1 cellular context compared by ENCODE assay signal in the genomic region with DNA sequence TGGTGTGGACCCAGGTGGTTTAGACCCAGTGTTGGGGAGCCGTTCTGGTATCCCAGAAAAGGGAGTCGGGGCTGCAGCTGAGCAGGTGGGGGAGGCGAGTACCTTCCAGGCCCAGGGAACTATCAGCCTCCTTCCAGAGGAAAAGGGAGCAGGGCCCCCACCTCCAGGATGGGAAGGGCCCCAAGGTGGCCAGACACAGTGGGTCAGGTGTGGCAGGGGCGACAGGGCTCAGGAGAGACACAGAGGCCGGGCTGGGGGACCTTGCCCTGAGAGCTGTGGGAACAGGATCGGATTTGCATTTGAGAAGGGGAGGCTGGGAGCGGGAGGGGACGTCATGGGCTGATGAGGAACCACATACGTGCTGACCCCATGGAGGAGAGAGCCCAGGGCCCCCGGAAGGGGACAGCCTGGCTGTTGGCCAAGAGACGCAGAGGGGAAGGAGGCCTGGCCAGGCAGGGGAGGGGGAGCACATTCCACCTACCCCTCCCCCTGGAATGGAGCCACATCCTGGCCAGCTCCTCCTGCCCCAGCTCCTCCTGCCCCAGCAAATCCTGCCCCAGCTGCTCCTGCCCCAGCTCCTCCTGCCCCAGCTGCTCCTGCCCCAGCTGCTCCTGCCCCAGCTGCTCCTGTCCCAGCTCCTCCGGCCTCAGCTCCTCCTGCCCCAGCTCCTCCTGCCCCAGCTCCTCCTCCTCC.
TF ChIP-seq lines count a peak whose summit lies in the region.

No MANE protein-coding gene starts in this region.

TF ChIP-seq in HepG2, 621 proteins besides CTCF, POLR2A, EP300 and RAD21 (continued from another document and continues in another):
- TF ChIP-seq, protein P1, sequence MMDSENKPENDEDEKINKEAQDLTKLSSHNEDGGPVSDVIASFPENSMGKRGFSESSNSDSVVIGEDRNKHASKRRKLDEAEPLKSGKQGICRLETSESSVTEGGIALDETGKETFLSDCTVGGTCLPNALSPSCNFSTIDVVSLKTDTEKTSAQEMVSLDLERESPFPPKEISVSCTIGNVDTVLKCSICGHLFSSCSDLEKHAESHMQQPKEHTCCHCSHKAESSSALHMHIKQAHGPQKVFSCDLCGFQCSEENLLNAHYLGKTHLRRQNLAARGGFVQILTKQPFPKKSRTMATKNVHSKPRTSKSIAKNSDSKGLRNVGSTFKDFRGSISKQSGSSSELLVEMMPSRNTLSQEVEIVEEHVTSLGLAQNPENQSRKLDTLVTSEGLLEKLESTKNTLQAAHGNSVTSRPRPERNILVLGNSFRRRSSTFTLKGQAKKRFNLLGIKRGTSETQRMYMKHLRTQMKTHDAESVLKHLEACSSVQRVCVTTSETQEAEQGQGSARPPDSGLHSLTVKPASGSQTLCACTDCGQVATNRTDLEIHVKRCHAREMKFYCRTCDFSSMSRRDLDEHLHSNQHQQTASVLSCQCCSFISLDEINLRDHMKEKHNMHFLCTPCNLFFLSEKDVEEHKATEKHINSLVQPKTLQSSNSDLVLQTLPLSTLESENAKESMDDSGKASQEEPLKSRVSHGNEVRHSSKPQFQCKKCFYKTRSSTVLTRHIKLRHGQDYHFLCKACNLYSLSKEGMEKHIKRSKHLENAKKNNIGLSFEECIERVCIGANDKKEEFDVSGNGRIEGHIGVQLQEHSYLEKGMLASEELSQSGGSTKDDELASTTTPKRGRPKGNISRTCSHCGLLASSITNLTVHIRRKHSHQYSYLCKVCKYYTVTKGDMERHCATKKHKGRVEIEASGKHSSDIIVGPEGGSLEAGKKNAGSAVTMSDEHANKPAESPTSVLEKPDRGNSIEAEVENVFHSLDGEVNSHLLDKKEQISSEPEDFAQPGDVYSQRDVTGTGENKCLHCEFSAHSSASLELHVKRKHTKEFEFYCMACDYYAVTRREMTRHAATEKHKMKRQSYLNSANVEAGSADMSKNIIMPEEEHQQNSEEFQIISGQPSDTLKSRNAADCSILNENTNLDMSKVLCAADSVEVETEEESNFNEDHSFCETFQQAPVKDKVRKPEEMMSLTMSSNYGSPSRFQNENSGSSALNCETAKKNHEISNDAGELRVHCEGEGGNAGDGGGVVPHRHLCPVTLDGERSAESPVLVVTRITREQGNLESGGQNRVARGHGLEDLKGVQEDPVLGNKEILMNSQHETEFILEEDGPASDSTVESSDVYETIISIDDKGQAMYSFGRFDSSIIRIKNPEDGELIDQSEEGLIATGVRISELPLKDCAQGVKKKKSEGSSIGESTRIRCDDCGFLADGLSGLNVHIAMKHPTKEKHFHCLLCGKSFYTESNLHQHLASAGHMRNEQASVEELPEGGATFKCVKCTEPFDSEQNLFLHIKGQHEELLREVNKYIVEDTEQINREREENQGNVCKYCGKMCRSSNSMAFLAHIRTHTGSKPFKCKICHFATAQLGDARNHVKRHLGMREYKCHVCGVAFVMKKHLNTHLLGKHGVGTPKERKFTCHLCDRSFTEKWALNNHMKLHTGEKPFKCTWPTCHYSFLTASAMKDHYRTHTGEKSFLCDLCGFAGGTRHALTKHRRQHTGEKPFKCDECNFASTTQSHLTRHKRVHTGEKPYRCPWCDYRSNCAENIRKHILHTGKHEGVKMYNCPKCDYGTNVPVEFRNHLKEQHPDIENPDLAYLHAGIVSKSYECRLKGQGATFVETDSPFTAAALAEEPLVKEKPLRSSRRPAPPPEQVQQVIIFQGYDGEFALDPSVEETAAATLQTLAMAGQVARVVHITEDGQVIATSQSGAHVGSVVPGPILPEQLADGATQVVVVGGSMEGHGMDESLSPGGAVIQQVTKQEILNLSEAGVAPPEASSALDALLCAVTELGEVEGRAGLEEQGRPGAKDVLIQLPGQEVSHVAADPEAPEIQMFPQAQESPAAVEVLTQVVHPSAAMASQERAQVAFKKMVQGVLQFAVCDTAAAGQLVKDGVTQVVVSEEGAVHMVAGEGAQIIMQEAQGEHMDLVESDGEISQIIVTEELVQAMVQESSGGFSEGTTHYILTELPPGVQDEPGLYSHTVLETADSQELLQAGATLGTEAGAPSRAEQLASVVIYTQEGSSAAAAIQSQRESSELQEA (CRISPR knock-in tag; IDR thresholded peaks at IDR 0.05; ENCODE audit: not compliant biosample characterization) = no peak
- TF ChIP-seq ATRX (CRISPR knock-in tag; IDR thresholded peaks at IDR 0.05; ENCODE audit: borderline replicate concordance) (no peak), ZNF75D (CRISPR knock-in tag; IDR thresholded peaks at IDR 0.05; ENCODE audit: borderline replicate concordance) (no peak), PCBP2 (optimal IDR thresholded peaks at IDR 0.05; ENCODE audit: low read depth, low read length, poor library complexity, severe bottlenecking) (no peak), BORCS8-MEF2B (CRISPR knock-in tag; IDR thresholded peaks at IDR 0.05) (no peak), NAIF1 (CRISPR knock-in tag; IDR thresholded peaks at IDR 0.05; ENCODE audit: borderline replicate concordance) (peak; percentile 52; the same call in 1 of the 2 replicates), GLI4 (CRISPR knock-in tag; IDR thresholded peaks at IDR 0.05; ENCODE audit: borderline replicate concordance) (no peak), SALL2 (CRISPR knock-in tag; IDR thresholded peaks at IDR 0.05) (no peak), MEIS1 (CRISPR knock-in tag; IDR thresholded peaks at IDR 0.05; ENCODE audit: borderline replicate concordance) (peak; percentile 86), JUN (CRISPR knock-in tag; IDR thresholded peaks at IDR 0.05) (no peak), ZNF225 (CRISPR knock-in tag; IDR thresholded peaks at IDR 0.05) (no peak), SP1 (IDR thresholded peaks at IDR 0.05) (no peak), SP1 (CRISPR knock-in tag; IDR thresholded peaks at IDR 0.05) (0 out of 2 replicates have a peak, but pooled peaks have one; percentile 26), ZNF792 (CRISPR knock-in tag; IDR thresholded peaks at IDR 0.05) (peak; percentile 67; the same call in 1 of the 2 replicates), GATAD2A (CRISPR knock-in tag; IDR thresholded peaks at IDR 0.05) (peak; percentile 79), ZFP36L1 (CRISPR knock-in tag; IDR thresholded peaks at IDR 0.05) (no peak), NR2F1 (CRISPR knock-in tag; IDR thresholded peaks at IDR 0.05) (peak in 1 of 2 experiments; percentile 47; a peak in 1 of 4 replicates), IKZF4 (CRISPR knock-in tag; IDR thresholded peaks at IDR 0.05; ENCODE audit: borderline replicate concordance, low read depth, not compliant biosample characterization) (no peak), BHLHE40 (IDR thresholded peaks at IDR 0.05; ENCODE audit: low read length) (no peak), ZNF33B (CRISPR knock-in tag; IDR thresholded peaks at IDR 0.05) (no peak), POLR2AphosphoS5 (IDR thresholded peaks at IDR 0.05; ENCODE audit: low read depth, low read length) (peak; percentile 76), RCOR2 (CRISPR knock-in tag; IDR thresholded peaks at IDR 0.05) (peak; percentile 58; the same call in 1 of the 2 replicates), ZNF670 (CRISPR knock-in tag; IDR thresholded peaks at IDR 0.05; ENCODE audit: borderline replicate concordance) (peak; percentile 59), NFKBIZ (CRISPR knock-in tag; IDR thresholded peaks at IDR 0.05) (no peak), KLF15 (CRISPR knock-in tag; IDR thresholded peaks at IDR 0.05; ENCODE audit: borderline replicate concordance) (no peak), ZNF460 (CRISPR knock-in tag; IDR thresholded peaks at IDR 0.05; ENCODE audit: borderline replicate concordance) (no peak), SMAD9 (CRISPR knock-in tag; IDR thresholded peaks at IDR 0.05) (no peak), RFX5 (IDR thresholded peaks at IDR 0.05; ENCODE audit: low read depth, low read length) (no peak), PRMT3 (CRISPR knock-in tag; IDR thresholded peaks at IDR 0.05; ENCODE audit: borderline replicate concordance, low read depth) (no peak), ZNF589 (CRISPR knock-in tag; conservative IDR thresholded peaks at IDR 0.05) (no peak), KAT8 (CRISPR knock-in tag; IDR thresholded peaks at IDR 0.05) (peak; percentile 78), SMC3 (IDR thresholded peaks at IDR 0.05; ENCODE audit: low read length) (no peak), ZNF205 (CRISPR knock-in tag; IDR thresholded peaks at IDR 0.05) (no peak), ARHGAP35 (CRISPR knock-in tag; IDR thresholded peaks at IDR 0.05; ENCODE audit: borderline replicate concordance) (no peak; the same call in 1 of the 2 replicates)
- TF ChIP-seq, protein P2, sequence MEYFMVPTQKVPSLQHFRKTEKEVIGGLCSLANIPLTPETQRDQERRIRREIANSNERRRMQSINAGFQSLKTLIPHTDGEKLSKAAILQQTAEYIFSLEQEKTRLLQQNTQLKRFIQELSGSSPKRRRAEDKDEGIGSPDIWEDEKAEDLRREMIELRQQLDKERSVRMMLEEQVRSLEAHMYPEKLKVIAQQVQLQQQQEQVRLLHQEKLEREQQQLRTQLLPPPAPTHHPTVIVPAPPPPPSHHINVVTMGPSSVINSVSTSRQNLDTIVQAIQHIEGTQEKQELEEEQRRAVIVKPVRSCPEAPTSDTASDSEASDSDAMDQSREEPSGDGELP (IDR thresholded peaks at IDR 0.05; ENCODE audit: borderline replicate concordance, low read depth) = peak; percentile 66; the same call in 1 of the 2 replicates
- TF ChIP-seq, protein P3, sequence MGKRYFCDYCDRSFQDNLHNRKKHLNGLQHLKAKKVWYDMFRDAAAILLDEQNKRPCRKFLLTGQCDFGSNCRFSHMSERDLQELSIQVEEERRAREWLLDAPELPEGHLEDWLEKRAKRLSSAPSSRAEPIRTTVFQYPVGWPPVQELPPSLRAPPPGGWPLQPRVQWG (CRISPR knock-in tag; IDR thresholded peaks at IDR 0.05; ENCODE audit: borderline replicate concordance, low read depth) = no peak
- TF ChIP-seq, protein P4, sequence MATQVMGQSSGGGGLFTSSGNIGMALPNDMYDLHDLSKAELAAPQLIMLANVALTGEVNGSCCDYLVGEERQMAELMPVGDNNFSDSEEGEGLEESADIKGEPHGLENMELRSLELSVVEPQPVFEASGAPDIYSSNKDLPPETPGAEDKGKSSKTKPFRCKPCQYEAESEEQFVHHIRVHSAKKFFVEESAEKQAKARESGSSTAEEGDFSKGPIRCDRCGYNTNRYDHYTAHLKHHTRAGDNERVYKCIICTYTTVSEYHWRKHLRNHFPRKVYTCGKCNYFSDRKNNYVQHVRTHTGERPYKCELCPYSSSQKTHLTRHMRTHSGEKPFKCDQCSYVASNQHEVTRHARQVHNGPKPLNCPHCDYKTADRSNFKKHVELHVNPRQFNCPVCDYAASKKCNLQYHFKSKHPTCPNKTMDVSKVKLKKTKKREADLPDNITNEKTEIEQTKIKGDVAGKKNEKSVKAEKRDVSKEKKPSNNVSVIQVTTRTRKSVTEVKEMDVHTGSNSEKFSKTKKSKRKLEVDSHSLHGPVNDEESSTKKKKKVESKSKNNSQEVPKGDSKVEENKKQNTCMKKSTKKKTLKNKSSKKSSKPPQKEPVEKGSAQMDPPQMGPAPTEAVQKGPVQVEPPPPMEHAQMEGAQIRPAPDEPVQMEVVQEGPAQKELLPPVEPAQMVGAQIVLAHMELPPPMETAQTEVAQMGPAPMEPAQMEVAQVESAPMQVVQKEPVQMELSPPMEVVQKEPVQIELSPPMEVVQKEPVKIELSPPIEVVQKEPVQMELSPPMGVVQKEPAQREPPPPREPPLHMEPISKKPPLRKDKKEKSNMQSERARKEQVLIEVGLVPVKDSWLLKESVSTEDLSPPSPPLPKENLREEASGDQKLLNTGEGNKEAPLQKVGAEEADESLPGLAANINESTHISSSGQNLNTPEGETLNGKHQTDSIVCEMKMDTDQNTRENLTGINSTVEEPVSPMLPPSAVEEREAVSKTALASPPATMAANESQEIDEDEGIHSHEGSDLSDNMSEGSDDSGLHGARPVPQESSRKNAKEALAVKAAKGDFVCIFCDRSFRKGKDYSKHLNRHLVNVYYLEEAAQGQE (IDR thresholded peaks at IDR 0.05; ENCODE audit: borderline replicate concordance in 1 of 2, low read depth in 1 of 2, low read length in 2 of 2) = peak in 1 of 2 experiments; percentile 30; a peak in 1 of 4 replicates
- TF ChIP-seq, protein P5, sequence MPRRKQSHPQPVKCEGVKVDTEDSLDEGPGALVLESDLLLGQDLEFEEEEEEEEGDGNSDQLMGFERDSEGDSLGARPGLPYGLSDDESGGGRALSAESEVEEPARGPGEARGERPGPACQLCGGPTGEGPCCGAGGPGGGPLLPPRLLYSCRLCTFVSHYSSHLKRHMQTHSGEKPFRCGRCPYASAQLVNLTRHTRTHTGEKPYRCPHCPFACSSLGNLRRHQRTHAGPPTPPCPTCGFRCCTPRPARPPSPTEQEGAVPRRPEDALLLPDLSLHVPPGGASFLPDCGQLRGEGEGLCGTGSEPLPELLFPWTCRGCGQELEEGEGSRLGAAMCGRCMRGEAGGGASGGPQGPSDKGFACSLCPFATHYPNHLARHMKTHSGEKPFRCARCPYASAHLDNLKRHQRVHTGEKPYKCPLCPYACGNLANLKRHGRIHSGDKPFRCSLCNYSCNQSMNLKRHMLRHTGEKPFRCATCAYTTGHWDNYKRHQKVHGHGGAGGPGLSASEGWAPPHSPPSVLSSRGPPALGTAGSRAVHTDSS (CRISPR knock-in tag; conservative IDR thresholded peaks at IDR 0.05) = no peak
- TF ChIP-seq, protein P6, sequence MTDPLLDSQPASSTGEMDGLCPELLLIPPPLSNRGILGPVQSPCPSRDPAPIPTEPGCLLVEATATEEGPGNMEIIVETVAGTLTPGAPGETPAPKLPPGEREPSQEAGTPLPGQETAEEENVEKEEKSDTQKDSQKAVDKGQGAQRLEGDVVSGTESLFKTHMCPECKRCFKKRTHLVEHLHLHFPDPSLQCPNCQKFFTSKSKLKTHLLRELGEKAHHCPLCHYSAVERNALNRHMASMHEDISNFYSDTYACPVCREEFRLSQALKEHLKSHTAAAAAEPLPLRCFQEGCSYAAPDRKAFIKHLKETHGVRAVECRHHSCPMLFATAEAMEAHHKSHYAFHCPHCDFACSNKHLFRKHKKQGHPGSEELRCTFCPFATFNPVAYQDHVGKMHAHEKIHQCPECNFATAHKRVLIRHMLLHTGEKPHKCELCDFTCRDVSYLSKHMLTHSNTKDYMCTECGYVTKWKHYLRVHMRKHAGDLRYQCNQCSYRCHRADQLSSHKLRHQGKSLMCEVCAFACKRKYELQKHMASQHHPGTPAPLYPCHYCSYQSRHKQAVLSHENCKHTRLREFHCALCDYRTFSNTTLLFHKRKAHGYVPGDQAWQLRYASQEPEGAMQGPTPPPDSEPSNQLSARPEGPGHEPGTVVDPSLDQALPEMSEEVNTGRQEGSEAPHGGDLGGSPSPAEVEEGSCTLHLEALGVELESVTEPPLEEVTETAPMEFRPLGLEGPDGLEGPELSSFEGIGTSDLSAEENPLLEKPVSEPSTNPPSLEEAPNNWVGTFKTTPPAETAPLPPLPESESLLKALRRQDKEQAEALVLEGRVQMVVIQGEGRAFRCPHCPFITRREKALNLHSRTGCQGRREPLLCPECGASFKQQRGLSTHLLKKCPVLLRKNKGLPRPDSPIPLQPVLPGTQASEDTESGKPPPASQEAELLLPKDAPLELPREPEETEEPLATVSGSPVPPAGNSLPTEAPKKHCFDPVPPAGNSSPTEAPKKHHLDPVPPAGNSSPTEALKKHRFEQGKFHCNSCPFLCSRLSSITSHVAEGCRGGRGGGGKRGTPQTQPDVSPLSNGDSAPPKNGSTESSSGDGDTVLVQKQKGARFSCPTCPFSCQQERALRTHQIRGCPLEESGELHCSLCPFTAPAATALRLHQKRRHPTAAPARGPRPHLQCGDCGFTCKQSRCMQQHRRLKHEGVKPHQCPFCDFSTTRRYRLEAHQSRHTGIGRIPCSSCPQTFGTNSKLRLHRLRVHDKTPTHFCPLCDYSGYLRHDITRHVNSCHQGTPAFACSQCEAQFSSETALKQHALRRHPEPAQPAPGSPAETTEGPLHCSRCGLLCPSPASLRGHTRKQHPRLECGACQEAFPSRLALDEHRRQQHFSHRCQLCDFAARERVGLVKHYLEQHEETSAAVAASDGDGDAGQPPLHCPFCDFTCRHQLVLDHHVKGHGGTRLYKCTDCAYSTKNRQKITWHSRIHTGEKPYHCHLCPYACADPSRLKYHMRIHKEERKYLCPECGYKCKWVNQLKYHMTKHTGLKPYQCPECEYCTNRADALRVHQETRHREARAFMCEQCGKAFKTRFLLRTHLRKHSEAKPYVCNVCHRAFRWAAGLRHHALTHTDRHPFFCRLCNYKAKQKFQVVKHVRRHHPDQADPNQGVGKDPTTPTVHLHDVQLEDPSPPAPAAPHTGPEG (CRISPR knock-in tag; IDR thresholded peaks at IDR 0.05) = no peak
